12 cellular contexts compared by ENCODE assay signal in genomic region chr2:1544478-1545069, GRCh38.
DNase-seq lines count a peak whose midpoint lies in the region; ATAC-seq and TF ChIP-seq lines count a peak whose summit lies in the region.
"Had no signal": no experiment of that assay in that cellular context is flagged by ENCODE, and none has a peak within 500 bp of the region (broad histone marks: within the 10 kb centered on the region; RNA-seq: fewer than 3 reads in every experiment).

No MANE protein-coding gene starts in this region.

- TF ChIP-seq CTCF in fibroblast of the aortic adventitia (IDR thresholded peaks at IDR 0.05; ENCODE audit: insufficient read depth, low read length), result no peak
- TF ChIP-seq CTCF in spleen (IDR thresholded peaks at IDR 0.05 in 8 of 11, conservative IDR thresholded peaks at IDR 0.05 in 3 of 11), result no peak
- no peak for TF ChIP-seq CTCF in tibial nerve (IDR thresholded peaks at IDR 0.05)

- no peaks in the 10 kb centered on the region for H3K4me1 ChIP-seq in adipocyte (ENCODE audit: control insufficient read depth, insufficient read depth, low read length)
- H3K4me1 ChIP-seq in spleen, result peaks cover 0 to 24% (median 13%) of the 10 kb centered on the region in 6 donors
- H3K4me1 ChIP-seq in tibial nerve, result peaks cover 0 to 9% (median 0%) of the 10 kb centered on the region in 4 donors

- TF ChIP-seq POLR2A in spleen (IDR thresholded peaks at IDR 0.05), result no peak
- no peak for TF ChIP-seq POLR2A in tibial nerve (IDR thresholded peaks at IDR 0.05)

- H3K4me3 ChIP-seq in adipocyte (ENCODE audit: low read length), result no peak overlapping the region
- no peak overlapping the region for H3K4me3 ChIP-seq in fibroblast of the aortic adventitia (ENCODE audit: low read depth, low read length)
- no peak overlapping the region for H3K4me3 ChIP-seq in spleen
- no peak overlapping the region for H3K4me3 ChIP-seq in tibial nerve

- TF ChIP-seq EP300 in tibial nerve (IDR thresholded peaks at IDR 0.05), result no peak

- intact Hi-C loops in spleen (cut with DNase I; ENCODE audit: low total_unique reads), result loop anchor here (5.0 to 10.0 kb wide), 2 partner anchors 692 to 830 kb away; no protein-coding TSS in a partner anchor

- no peaks in the 10 kb centered on the region for H3K36me3 ChIP-seq in adipocyte (ENCODE audit: control insufficient read depth, insufficient read depth, low read length, severe bottlenecking)
- peaks cover 0 to 7% (median 0%) of the 10 kb centered on the region in 6 donors for H3K36me3 ChIP-seq in spleen
- no peaks in the 10 kb centered on the region for H3K36me3 ChIP-seq in tibial nerve

- H3K9me3 ChIP-seq in adipocyte (ENCODE audit: control insufficient read depth, low read length) (no peaks in the 10 kb centered on the region), spleen (no peaks in the 10 kb centered on the region), tibial nerve (no peaks in the 10 kb centered on the region)

- ATAC-seq in HG02840 (IDR thresholded peaks at IDR 0.05; ENCODE audit: low FRiP score, unreplicated experiment), result no peak
- no peak for ATAC-seq in HG03565 (IDR thresholded peaks at IDR 0.05; ENCODE audit: unreplicated experiment)

- WGBS in spleen, 5 donors, result 66 to 80% (median 74%) methylated on average over 3 to 4 of the region's 4 CpGs
- 62 to 70% methylated on average over 4 of the region's 4 CpGs for WGBS in tibial nerve, 2 donors

- H3K27me3 ChIP-seq in adipocyte (replicated peaks; ENCODE audit: control insufficient read depth, insufficient read depth, low read length) (peaks cover 32% of the 10 kb centered on the region), spleen (replicated peaks in 1 of 7) (peaks cover 0 to 13% (median 0%) of the 10 kb centered on the region in 7 donors), tibial nerve (no peaks in the 10 kb centered on the region)

- H3K27ac ChIP-seq in spleen, result peak overlapping the region in 6 of 8 donors; percentile 22 to 66 (median 59)
- no peak overlapping the region for H3K27ac ChIP-seq in tibial nerve
- H3K27ac ChIP-seq: HL-60 had no signal

- no peak overlapping the region for H3K9ac ChIP-seq in adipocyte (ENCODE audit: low read length)

- DNase-seq in HT1080 (ENCODE audit: low read depth), result peak; percentile 23
- peak; percentile 42 for DNase-seq in adipocyte (ENCODE audit: low read depth)
- DNase-seq in fibroblast of the aortic adventitia (ENCODE audit: low read depth), result peak; percentile 53
- DNase-seq in spleen, result no peak
- DNase-seq in tibial nerve (ENCODE audit: low spot score in 2 of 2), result no peak
- DNase-seq: activated effector memory CD4-positive, alpha-beta T cell treated with anti-CD3 and anti-CD28 coated beads, Interleukin-2, amount 50 U/mL, for 16 hours; CD4-positive, alpha-beta T cell; DND-41; NCI-H2171 had no signal

Comparison
In these comparisons a context has a peak if more than half of its experiments do, and no peak if none do; other contexts are left out.
1. DNase-seq: peak in HT1080 (single experiment), adipocyte (single experiment) and fibroblast of the aortic adventitia (single experiment); none in spleen (single experiment) and tibial nerve (0 of 2).
2. H3K27ac ChIP-seq: peak in spleen (6 of 8); none in tibial nerve (0 of 4).